Comparison of ENCODE assay signal across 11 cellular contexts in the genomic region with DNA sequence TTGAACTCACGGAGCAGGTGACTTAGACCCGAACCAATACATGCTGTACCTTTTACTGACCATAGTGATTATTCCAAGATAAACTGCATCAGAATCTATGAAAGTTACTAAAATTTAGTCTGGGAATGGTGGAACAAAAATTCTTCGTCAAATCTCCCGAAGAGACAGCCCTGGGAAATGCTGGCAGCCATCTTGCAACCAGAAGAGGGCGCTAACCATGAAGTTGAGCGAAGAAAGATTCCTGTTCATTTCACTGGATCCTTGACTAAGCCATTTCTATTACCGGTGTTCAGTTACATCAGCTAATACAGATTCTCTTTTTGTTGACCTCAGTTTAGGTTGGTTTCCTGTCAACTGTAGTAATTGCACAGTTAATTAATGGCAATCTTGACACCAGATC.
DNase-seq lines count a peak whose midpoint lies in the region; ATAC-seq, FAIRE-seq and TF ChIP-seq lines count a peak whose summit lies in the region.
"Had no signal": no experiment of that assay in that cellular context is flagged by ENCODE, and none has a peak within 500 bp of the region (broad histone marks: within the 10 kb centered on the region; RNA-seq: fewer than 3 reads in every experiment).

No MANE protein-coding gene starts in this region.

- H3K79me2 ChIP-seq in astrocyte (ENCODE audit: insufficient read depth, low read length) = no peaks in the 10 kb centered on the region

- no peak overlapping the region for H2AFZ ChIP-seq in astrocyte (ENCODE audit: low read depth, low read length)

- H3K9ac ChIP-seq in astrocyte (ENCODE audit: low read length) = no peak overlapping the region

- DNase-seq in ELF-1 (ENCODE audit: low read depth, low spot score) (peak; percentile 42), HAP-1 (ENCODE audit: low spot score in 2 of 2) (peak; percentile 9 to 62), astrocyte (ENCODE audit: low read depth) (no peak), lower lobe of right lung (no peak), omental fat pad (ENCODE audit: low spot score) (no peak), NOMO-1 treated with dmso at 0.1 percent for 144 hours (lab: John Stamatoyannopoulos, UW; ENCODE audit: unreplicated experiment) (no peak)
- DNase-seq: activated CD4-positive, alpha-beta T cell treated with anti-CD3 and anti-CD28 coated beads for 1 hour; hippocampal formation; ovary had no signal

- H3K4me3 ChIP-seq in HAP-1 (no peak overlapping the region), astrocyte (ENCODE audit: insufficient read depth, low read depth, low read length) (no peak overlapping the region), lower lobe of right lung (no peak overlapping the region)
- H3K4me3 ChIP-seq: ovary had no signal

- no peaks in the 10 kb centered on the region for H3K9me3 ChIP-seq in HAP-1
- H3K9me3 ChIP-seq in astrocyte (ENCODE audit: insufficient read depth, low read depth, low read length) = no peaks in the 10 kb centered on the region
- H3K9me3 ChIP-seq in lower lobe of right lung = no peaks in the 10 kb centered on the region
- H3K9me3 ChIP-seq: ovary had no signal

- no peaks in the 10 kb centered on the region for H3K27me3 Mint-ChIP-seq in astrocyte (ENCODE audit: low read depth, unreplicated experiment)
- H3K27me3 Mint-ChIP-seq: brain had no signal

- no peaks in the 10 kb centered on the region for H3K36me3 Mint-ChIP-seq in astrocyte (ENCODE audit: low read depth, unreplicated experiment)
- H3K36me3 Mint-ChIP-seq: brain had no signal

- no peak overlapping the region for H3K4me2 ChIP-seq in astrocyte (ENCODE audit: low read length)

- in situ Hi-C loops in HAP-1 (cut with MboI; ENCODE audit: low sequenced_read_pairs) = loop anchor here (25.0 kb wide), 1 partner anchor 211 kb away; no protein-coding TSS in a partner anchor

- TF ChIP-seq CTCF in astrocyte (IDR thresholded peaks at IDR 0.05; ENCODE audit: insufficient read depth, low read depth, low read length) = peak; percentile 26
- peak; percentile 25 for TF ChIP-seq CTCF in lower lobe of right lung (IDR thresholded peaks at IDR 0.05)
- TF ChIP-seq CTCF in omental fat pad (IDR thresholded peaks at IDR 0.05) = no peak

- H3K27me3 ChIP-seq in HAP-1 (ENCODE audit: low read depth) (peaks cover 4% of the 10 kb centered on the region; the same call in 1 of the 2 replicates), astrocyte (ENCODE audit: insufficient read depth, low read length) (no peaks in the 10 kb centered on the region), lower lobe of right lung (ENCODE audit: low read depth) (no peaks in the 10 kb centered on the region)
- H3K27me3 ChIP-seq: ovary had no signal

- H3K4me1 Mint-ChIP-seq in astrocyte (ENCODE audit: low read depth, unreplicated experiment) = peaks cover 15% of the 10 kb centered on the region

- H3K36me3 ChIP-seq in HAP-1 (replicated peaks) (no peaks in the 10 kb centered on the region), astrocyte (ENCODE audit: insufficient read depth, low read length) (no peaks in the 10 kb centered on the region), lower lobe of right lung (no peaks in the 10 kb centered on the region)
- H3K36me3 ChIP-seq: ovary had no signal

- intact Hi-C loops in lower lobe of right lung (cut with DNase I) = no loop called here

- no peaks in the 10 kb centered on the region; the same call in 1 of the 2 replicates for H3K4me1 ChIP-seq in HAP-1
- no peaks in the 10 kb centered on the region for H3K4me1 ChIP-seq in astrocyte (ENCODE audit: insufficient read depth, low read length)
- no peaks in the 10 kb centered on the region for H3K4me1 ChIP-seq in lower lobe of right lung

- H3K9me3 Mint-ChIP-seq in astrocyte (ENCODE audit: unreplicated experiment) = no peaks in the 10 kb centered on the region
- H3K9me3 Mint-ChIP-seq: brain had no signal

- no peaks in the 10 kb centered on the region for H4K20me1 ChIP-seq in astrocyte (ENCODE audit: insufficient read depth, low read length)

- peak; percentile 59 for FAIRE-seq in astrocyte (lab: Jason Lieb, UNC)

- H3K27ac ChIP-seq in astrocyte (ENCODE audit: low read depth, low read length) (no peak overlapping the region), lower lobe of right lung (no peak overlapping the region)
- H3K27ac ChIP-seq: ovary had no signal

- H3K4me3 Mint-ChIP-seq in astrocyte (ENCODE audit: unreplicated experiment) = no peak overlapping the region
- H3K4me3 Mint-ChIP-seq: brain had no signal

- H3K27ac Mint-ChIP-seq in astrocyte (ENCODE audit: unreplicated experiment) = no peak overlapping the region
- H3K27ac Mint-ChIP-seq: brain had no signal

- ATAC-seq in lower lobe of right lung (no peak), omental fat pad (ENCODE audit: low FRiP score) (no peak), GM21619 (IDR thresholded peaks at IDR 0.05; ENCODE audit: unreplicated experiment) (no peak)

Comparison
In these comparisons a context has a peak if more than half of its experiments do, and no peak if none do; other contexts are left out.
1. DNase-seq: peak in ELF-1 (single experiment) and HAP-1 (2 of 2); none in astrocyte (single experiment), lower lobe of right lung (single experiment), omental fat pad (single experiment) and NOMO-1 treated with dmso at 0.1 percent for 144 hours (single experiment).
2. CTCF ChIP-seq: peak in astrocyte (single experiment) and lower lobe of right lung (single experiment); none in omental fat pad (0 of 3).